1 cellular context compared by ENCODE assay signal in the genomic region with DNA sequence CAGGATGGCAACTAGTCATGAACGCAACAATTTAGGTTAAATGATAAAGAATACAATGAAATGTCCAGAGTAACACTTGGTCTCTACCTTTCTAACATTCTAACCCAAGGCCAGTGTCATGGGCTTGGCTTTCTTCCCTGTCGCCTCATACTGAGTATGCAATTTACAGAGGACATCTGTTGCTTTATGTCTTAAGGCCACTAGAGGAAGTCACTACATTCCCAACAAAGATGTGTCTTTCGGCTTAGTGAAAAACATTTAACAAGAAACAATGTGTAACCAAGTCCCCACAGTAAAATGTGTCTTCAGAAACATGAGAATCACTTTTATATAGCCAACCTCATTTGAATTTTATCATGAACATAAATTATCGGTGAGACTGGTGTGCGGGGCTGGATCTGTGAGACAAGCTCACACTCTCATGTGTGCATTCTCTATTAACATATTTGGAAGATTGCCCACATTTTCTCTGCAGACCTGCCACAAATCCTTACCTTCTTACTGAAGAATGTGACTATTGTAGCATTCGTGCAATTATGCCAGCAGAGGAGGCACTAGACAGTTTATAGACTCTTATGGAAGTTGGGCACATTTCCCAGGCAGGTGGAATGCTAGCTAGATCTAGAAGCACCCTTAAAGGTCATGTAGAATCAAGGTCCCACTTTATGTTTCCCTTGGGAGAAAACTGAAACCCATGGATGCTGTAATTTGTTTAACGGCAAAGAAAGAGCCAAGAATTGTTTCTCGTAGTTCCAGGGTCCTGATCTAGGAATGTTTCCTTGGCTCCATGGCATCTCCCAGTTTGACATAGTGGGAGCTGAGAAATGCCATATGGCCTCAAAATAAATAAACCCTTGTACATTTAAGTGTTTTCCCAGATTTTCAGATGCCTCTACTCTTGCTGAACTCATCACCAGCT.
TF ChIP-seq lines count a peak whose summit lies in the region.

No MANE protein-coding gene starts in this region.

TF ChIP-seq in IMR-90, 13 proteins besides CTCF, POLR2A, EP300 and RAD21:
- TF ChIP-seq, protein P1, sequence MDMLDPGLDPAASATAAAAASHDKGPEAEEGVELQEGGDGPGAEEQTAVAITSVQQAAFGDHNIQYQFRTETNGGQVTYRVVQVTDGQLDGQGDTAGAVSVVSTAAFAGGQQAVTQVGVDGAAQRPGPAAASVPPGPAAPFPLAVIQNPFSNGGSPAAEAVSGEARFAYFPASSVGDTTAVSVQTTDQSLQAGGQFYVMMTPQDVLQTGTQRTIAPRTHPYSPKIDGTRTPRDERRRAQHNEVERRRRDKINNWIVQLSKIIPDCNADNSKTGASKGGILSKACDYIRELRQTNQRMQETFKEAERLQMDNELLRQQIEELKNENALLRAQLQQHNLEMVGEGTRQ (IDR thresholded peaks at IDR 0.05; ENCODE audit: low read depth, low read length), result no peak
- TF ChIP-seq, protein P2, sequence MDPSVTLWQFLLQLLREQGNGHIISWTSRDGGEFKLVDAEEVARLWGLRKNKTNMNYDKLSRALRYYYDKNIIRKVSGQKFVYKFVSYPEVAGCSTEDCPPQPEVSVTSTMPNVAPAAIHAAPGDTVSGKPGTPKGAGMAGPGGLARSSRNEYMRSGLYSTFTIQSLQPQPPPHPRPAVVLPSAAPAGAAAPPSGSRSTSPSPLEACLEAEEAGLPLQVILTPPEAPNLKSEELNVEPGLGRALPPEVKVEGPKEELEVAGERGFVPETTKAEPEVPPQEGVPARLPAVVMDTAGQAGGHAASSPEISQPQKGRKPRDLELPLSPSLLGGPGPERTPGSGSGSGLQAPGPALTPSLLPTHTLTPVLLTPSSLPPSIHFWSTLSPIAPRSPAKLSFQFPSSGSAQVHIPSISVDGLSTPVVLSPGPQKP (IDR thresholded peaks at IDR 0.05; ENCODE audit: borderline replicate concordance, low read depth, low read length), result no peak
- TF ChIP-seq RCOR1 (IDR thresholded peaks at IDR 0.05; ENCODE audit: insufficient replicate concordance, low read length) (no peak), RFX5 (IDR thresholded peaks at IDR 0.05; ENCODE audit: low read depth, low read length) (no peak), FOS (IDR thresholded peaks at IDR 0.05; ENCODE audit: low read depth, low read length) (no peak), MAFK (IDR thresholded peaks at IDR 0.05; ENCODE audit: low read depth, low read length) (no peak), NFE2L2 (IDR thresholded peaks at IDR 0.05; ENCODE audit: low read depth, low read length) (no peak), BHLHE40 (IDR thresholded peaks at IDR 0.05; ENCODE audit: low read depth, low read length) (no peak), MXI1 (IDR thresholded peaks at IDR 0.05; ENCODE audit: borderline replicate concordance, low read depth, low read length) (no peak), MAZ (IDR thresholded peaks at IDR 0.05; ENCODE audit: borderline replicate concordance, low read depth, low read length) (no peak), SMC3 (IDR thresholded peaks at IDR 0.05; ENCODE audit: low read depth, low read length) (no peak), CEBPB (IDR thresholded peaks at IDR 0.05; ENCODE audit: low read depth, low read length) (no peak)
